19 cellular contexts compared by ENCODE assay signal in genomic region chr9:126561582-126561981, GRCh38. TPM values are rescaled to one million over a fixed set of nuclear protein-coding genes. Genes with fewer than 3 reads are reported as not detected.
DNase-seq lines count a peak whose midpoint lies in the region; ATAC-seq and TF ChIP-seq lines count a peak whose summit lies in the region.
"Had no signal": no experiment of that assay in that cellular context is flagged by ENCODE, and none has a peak within 500 bp of the region (broad histone marks: within the 10 kb centered on the region; RNA-seq: fewer than 3 reads in every experiment).

No MANE protein-coding gene starts in this region.

- no peaks in the 10 kb centered on the region for H3K36me3 ChIP-seq in spleen

- 28 to 59% (median 44%) methylated on average over 9 of the region's 9 CpGs for WGBS in spleen, 5 donors

- no peak for ATAC-seq in GM21723 (IDR thresholded peaks at IDR 0.05; ENCODE audit: unreplicated experiment)
- ATAC-seq: CD8-positive, alpha-beta T cell had no signal

- peaks cover 19% of the 10 kb centered on the region for H3K27me3 Mint-ChIP-seq in activated CD4-positive, alpha-beta T cell treated with anti-CD3 and anti-CD28 coated beads, Interleukin-2, amount 10 ng/mL, durations not matched to agents 24 days and 14 days

- no peaks in the 10 kb centered on the region for H3K9me3 ChIP-seq in spleen
- H3K9me3 ChIP-seq: SK-N-SH had no signal

- no peak overlapping the region for H3K27ac Mint-ChIP-seq in activated CD4-positive, alpha-beta T cell treated with anti-CD3 and anti-CD28 coated beads, Interleukin-2, amount 10 ng/mL, durations not matched to agents 24 days and 14 days
- H3K27ac Mint-ChIP-seq: CD8-positive, alpha-beta T cell had no signal

- TF ChIP-seq CTCF in HL-60 (IDR thresholded peaks at IDR 0.05; ENCODE audit: insufficient read depth, low read length) (no peak), NB4 (IDR thresholded peaks at IDR 0.05; ENCODE audit: low read depth, low read length) (no peak), spleen (IDR thresholded peaks at IDR 0.05 in 8 of 11, conservative IDR thresholded peaks at IDR 0.05 in 3 of 11) (no peak)

- peaks cover 0 to 9% (median 0%) of the 10 kb centered on the region in 6 donors for H3K4me1 ChIP-seq in spleen

- H3K4me1 Mint-ChIP-seq in activated CD4-positive, alpha-beta T cell treated with anti-CD3 and anti-CD28 coated beads, Interleukin-2, amount 10 ng/mL, durations not matched to agents 24 days and 14 days = no peaks in the 10 kb centered on the region

- no peaks in the 10 kb centered on the region for H3K9me3 Mint-ChIP-seq in activated CD4-positive, alpha-beta T cell treated with anti-CD3 and anti-CD28 coated beads, Interleukin-2, amount 10 ng/mL, durations not matched to agents 24 days and 14 days
- H3K9me3 Mint-ChIP-seq: CD8-positive, alpha-beta T cell had no signal

- H3K36me3 Mint-ChIP-seq in activated CD4-positive, alpha-beta T cell treated with anti-CD3 and anti-CD28 coated beads, Interleukin-2, amount 10 ng/mL, durations not matched to agents 24 days and 14 days (ENCODE audit: low read depth) = no peaks in the 10 kb centered on the region
- H3K36me3 Mint-ChIP-seq: CD8-positive, alpha-beta T cell had no signal

- intact Hi-C loops in spleen (cut with DNase I; ENCODE audit: low total_unique reads) = no loop called here
- intact Hi-C loops in activated CD4-positive, alpha-beta T cell treated with anti-CD3 and anti-CD28 coated beads, Interleukin-2, amount 10 ng/mL, durations not matched to agents 24 days and 14 days (cut with micrococcal nuclease) = no loop called here

- H3K4me3 ChIP-seq in HL-60 (replicated peaks; ENCODE audit: insufficient read depth, low read length) = no peak overlapping the region
- no peak overlapping the region for H3K4me3 ChIP-seq in NB4 (ENCODE audit: low read depth, low read length)
- no peak overlapping the region for H3K4me3 ChIP-seq in spleen
- H3K4me3 ChIP-seq: GM23248 had no signal

- DNase-seq in HL-60 (ENCODE audit: low read depth in 1 of 2, low spot score in 1 of 2) = peak; percentile 60 to 84
- DNase-seq in NB4 (ENCODE audit: low read depth) = peak; percentile 91
- peak; percentile 33 for DNase-seq in amniotic epithelial cell (ENCODE audit: low read depth)
- DNase-seq in spleen = peak; percentile 51
- DNase-seq in activated CD4-positive, alpha-beta T cell treated with anti-CD3 and anti-CD28 coated beads, Interleukin-2, amount 10 ng/mL, durations not matched to agents 24 days and 14 days = no peak
- DNase-seq in hepatic stellate cell (ENCODE audit: low spot score) = no peak
- DNase-seq: ACHN; CD8-positive, alpha-beta T cell; DND-41; GDM1; GM23248; Karpas-422; NCI-H1092; NCI-H2107; NCI-H226; NCI-H526 treated with DMSO at 0.1 percent for 48 hours; SK-N-SH had no signal

- no peak overlapping the region for H3K4me3 Mint-ChIP-seq in activated CD4-positive, alpha-beta T cell treated with anti-CD3 and anti-CD28 coated beads, Interleukin-2, amount 10 ng/mL, durations not matched to agents 24 days and 14 days
- H3K4me3 Mint-ChIP-seq: CD8-positive, alpha-beta T cell had no signal

- H3K27ac ChIP-seq in HL-60 (replicated peaks) = no peak overlapping the region
- no peak overlapping the region for H3K27ac ChIP-seq in spleen
- H3K27ac ChIP-seq: GM23248 had no signal

- no peak for TF ChIP-seq POLR2A in NB4 (IDR thresholded peaks at IDR 0.05; ENCODE audit: extremely low read depth, insufficient read length)
- TF ChIP-seq POLR2A in spleen (IDR thresholded peaks at IDR 0.05) = no peak

- H3K27me3 ChIP-seq in HL-60 (ENCODE audit: insufficient read depth, poor library complexity, severe bottlenecking) (no peaks in the 10 kb centered on the region), spleen (replicated peaks in 1 of 7) (peaks cover 0 to 72% (median 11%) of the 10 kb centered on the region in 7 donors)

RNA-seq across cellular contexts. Expression of gene LMX1B, which starts 52.1 kb away (rescaled TPM):
- total RNA-seq in spleen = under 1 TPM in 1 of 7 donors, not detected in 6; 0.25 TPM
- polyA plus RNA-seq in spleen = under 1 TPM in 1 of 3 donors, not detected in 2; 0.02 TPM
- not detected in 2 replicates for total RNA-seq in activated CD4-positive, alpha-beta T cell treated with anti-CD3 and anti-CD28 coated beads, Interleukin-2, amount 10 ng/mL, durations not matched to agents 24 days and 14 days
- total RNA-seq: CD8-positive, alpha-beta T cell; GM23248 had no signal
- polyA plus RNA-seq: BJ, GM23248, SK-N-SH had no signal

Comparison
In these comparisons a context has a peak if more than half of its experiments do, and no peak if none do; other contexts are left out.
1. DNase-seq: peak in HL-60 (2 of 2), NB4 (single experiment), amniotic epithelial cell (single experiment) and spleen (single experiment); none in activated CD4-positive, alpha-beta T cell treated with anti-CD3 and anti-CD28 coated beads, Interleukin-2, amount 10 ng/mL, durations not matched to agents 24 days and 14 days (single experiment) and hepatic stellate cell (single experiment).